Comparison of ENCODE assay signal across 11 cellular contexts in the genomic region with DNA sequence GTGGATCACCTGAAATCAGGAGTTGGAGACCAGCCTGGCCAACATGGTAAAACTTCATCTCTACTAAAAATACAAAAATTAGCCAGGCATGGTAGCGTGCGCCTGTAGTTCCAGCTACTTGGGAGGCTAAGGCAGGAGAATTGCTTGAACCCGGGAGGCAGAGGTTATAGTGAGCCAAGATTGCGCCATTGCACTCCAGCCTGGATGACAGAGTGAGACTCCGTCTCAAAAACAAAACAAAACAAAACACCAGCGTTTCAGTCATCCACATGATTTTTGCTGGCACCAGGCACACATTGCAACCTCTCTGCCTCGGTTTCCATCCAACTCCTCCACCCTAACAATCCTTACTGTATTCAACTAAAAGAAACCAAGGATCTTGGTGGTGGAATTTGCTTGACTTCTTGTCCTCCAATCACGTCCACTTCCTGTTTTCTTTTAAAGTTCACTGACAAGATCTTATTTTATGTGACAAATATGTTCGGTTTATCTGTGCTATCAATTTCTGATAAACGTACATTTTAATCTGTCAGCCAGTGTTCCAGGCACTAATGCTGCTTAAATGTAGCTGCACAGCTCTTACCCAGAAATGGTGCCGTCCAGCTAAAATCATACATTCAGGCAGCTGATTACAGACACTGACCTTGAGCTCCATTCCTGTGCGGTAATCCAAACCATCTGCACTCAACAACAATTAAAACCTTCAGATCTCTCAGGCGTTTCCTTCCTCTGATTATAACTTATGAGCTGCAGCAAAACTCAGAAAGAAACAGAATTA. TPM values are rescaled to one million over a fixed set of nuclear protein-coding genes. Genes with fewer than 3 reads are reported as not detected.
DNase-seq lines count a peak whose midpoint lies in the region; ATAC-seq, FAIRE-seq and TF ChIP-seq lines count a peak whose summit lies in the region.
"Had no signal": no experiment of that assay in that cellular context is flagged by ENCODE, and none has a peak within 500 bp of the region (broad histone marks: within the 10 kb centered on the region; RNA-seq: fewer than 3 reads in every experiment).

No MANE protein-coding gene starts in this region.

- CTCF ChIA-PET in GM12878 (lab: Yijun Ruan, JAX): interaction anchor here (0.8 to 1.2 kb wide), 4 partner anchors 20 to 132 kb away, joined by 3 read pairs; no protein-coding TSS in a partner anchor

- H4K20me1 ChIP-seq in GM12878 (ENCODE audit: control insufficient read depth, insufficient read depth): no peaks in the 10 kb centered on the region

- SMC1A ChIA-PET in GM12878 (lab: Charles Lee; ENCODE audit: uncharacterized antibody, unreplicated experiment): interaction anchor here (0.6 to 1.7 kb wide), 6 partner anchors 13 to 702 kb away, joined by 3 to 5 read pairs (median 4); no protein-coding TSS in a partner anchor

- H3K79me2 ChIP-seq in GM12878 (ENCODE audit: control insufficient read depth, insufficient read depth, low read length) (no peaks in the 10 kb centered on the region), mesendoderm (ENCODE audit: control insufficient read depth, insufficient read depth, low read length) (no peaks in the 10 kb centered on the region)

- H4K5ac ChIP-seq in mesendoderm (ENCODE audit: low read length): no peak overlapping the region

- no peak overlapping the region for H3K9ac ChIP-seq in GM12878 (ENCODE audit: control insufficient read depth, insufficient read depth, low read length)
- H3K9ac ChIP-seq in mesendoderm (ENCODE audit: low read length): no peak overlapping the region

- intact Hi-C loops in GM12878 (cut with micrococcal nuclease; ENCODE audit: unreplicated experiment): no loop called here

- H3K9me3 ChIP-seq in GM12878 (replicated peaks; ENCODE audit: control insufficient read depth, insufficient read depth, low read length) (no peaks in the 10 kb centered on the region), SJCRH30 (replicated peaks) (no peaks in the 10 kb centered on the region)

- H3K18ac ChIP-seq in mesendoderm (ENCODE audit: low read length): no peak overlapping the region

- ATAC-seq in GM12878 (no peak), GM21723 (IDR thresholded peaks at IDR 0.05; ENCODE audit: unreplicated experiment) (no peak)

- 45% methylated on average over 13 of the region's 13 CpGs for WGBS in GM12878 (ENCODE audit: insufficient coverage, insufficient replicate concordance, low lambda C conversion rate, missing lambda C conversion rate)
- no CpG with 5 or more reads among the region's 13 CpGs for WGBS in mesendoderm (ENCODE audit: extremely low coverage, insufficient coverage, low lambda C conversion rate)

- H3K36me3 ChIP-seq in GM12878 (ENCODE audit: control insufficient read depth in 2 of 2, insufficient read depth in 2 of 2, low read length in 1 of 2) (no peaks in the 10 kb centered on the region), mesendoderm (ENCODE audit: control insufficient read depth, insufficient read depth, low read length) (no peaks in the 10 kb centered on the region), SJCRH30 (no peaks in the 10 kb centered on the region)

- H2BK120ac ChIP-seq in mesendoderm (ENCODE audit: low read depth, low read length): no peak overlapping the region

- H3K79me1 ChIP-seq in mesendoderm (ENCODE audit: low read length): no peaks in the 10 kb centered on the region

- no peak for TF ChIP-seq POLR2A in GM12878 (IDR thresholded peaks at IDR 0.05; ENCODE audit: low read depth, low read length)

- TF ChIP-seq EP300 in Ishikawa (IDR thresholded peaks at IDR 0.05; ENCODE audit: borderline replicate concordance): no peak
- no peak for TF ChIP-seq EP300 in GM12878 (IDR thresholded peaks at IDR 0.05; ENCODE audit: borderline replicate concordance in 1 of 2, control insufficient read depth in 1 of 2, low read depth in 2 of 2, low read length in 2 of 2)

- peak overlapping the region; percentile 3 for H3K56ac ChIP-seq in mesendoderm (ENCODE audit: low read length)

- H2AFZ ChIP-seq in GM12878 (ENCODE audit: control insufficient read depth, low read depth, low read length): peak overlapping the region; percentile 72

- no peak overlapping the region for H2AK5ac ChIP-seq in mesendoderm (ENCODE audit: low read length)

- in situ Hi-C loops in GM12878 (cut with MboI): no loop called here

- H3K4me1 ChIP-seq in GM12878 (ENCODE audit: control insufficient read depth, insufficient read depth, low read length) (no peaks in the 10 kb centered on the region), mesendoderm (ENCODE audit: control insufficient read depth, low read depth, low read length) (no peaks in the 10 kb centered on the region), SJCRH30 (no peaks in the 10 kb centered on the region)

- H3K4me3 ChIP-seq in GM12878 (no peak overlapping the region), mesendoderm (ENCODE audit: low read length) (no peak overlapping the region), SJCRH30 (no peak overlapping the region)

- peak overlapping the region; percentile 53 for H3K4me2 ChIP-seq in GM12878 (ENCODE audit: control insufficient read depth, insufficient read depth)
- no peak overlapping the region for H3K4me2 ChIP-seq in mesendoderm (ENCODE audit: low read length)

- H3K27me3 ChIP-seq in GM12878 (replicated peaks in 1 of 2; ENCODE audit: control insufficient read depth in 2 of 2, insufficient read depth in 2 of 2, low read length in 1 of 2) (no peaks in the 10 kb centered on the region), mesendoderm (ENCODE audit: insufficient read depth, low read length, poor library complexity) (no peaks in the 10 kb centered on the region), SJCRH30 (no peaks in the 10 kb centered on the region)

- no peak overlapping the region for H3K4ac ChIP-seq in mesendoderm (ENCODE audit: low read depth, low read length)

- H2BK15ac ChIP-seq in mesendoderm (replicated peaks; ENCODE audit: low read depth): no peak overlapping the region

- H3K23ac ChIP-seq in mesendoderm (ENCODE audit: low read length): no peak overlapping the region

- no peak overlapping the region for H3K27ac ChIP-seq in GM12878 (ENCODE audit: control insufficient read depth, insufficient read depth)
- no peak overlapping the region for H3K27ac ChIP-seq in mesendoderm (ENCODE audit: low read depth, low read length)
- no peak overlapping the region for H3K27ac ChIP-seq in SJCRH30
- H3K27ac ChIP-seq: RWPE1 had no signal

- H4K8ac ChIP-seq in mesendoderm (ENCODE audit: low read depth, low read length): no peak overlapping the region

- TF ChIP-seq RAD21 in Ishikawa (IDR thresholded peaks at IDR 0.05; ENCODE audit: low read depth) (no peak), GM12878 (IDR thresholded peaks at IDR 0.05; ENCODE audit: insufficient read depth, low read depth, low read length) (no peak)

- H2BK5ac ChIP-seq in mesendoderm (ENCODE audit: low read length): no peak overlapping the region

- DNase-seq in AG08396 (ENCODE audit: low spot score): peak; percentile 35
- DNase-seq in GM12878 (ENCODE audit: low read depth, low spot score): no peak
- no peak for DNase-seq in mesendoderm
- no peak for DNase-seq in D721Med (ENCODE audit: insufficient read length, low spot score)
- no peak for DNase-seq in SJCRH30
- no peak for DNase-seq in NCI-H1417 treated with DMSO at 0.1 percent for 48 hours (lab: John Stamatoyannopoulos, UW)
- DNase-seq: DMS53 had no signal

- POLR2A ChIA-PET in GM12878 (lab: Charles Lee): no interaction called here

- no TSS peak for BruUV-seq in GM12878 (replicated peaks; lab: Mats Ljungman, UMichigan)

- no peak for FAIRE-seq in GM12878 (lab: Jason Lieb, UNC)
- FAIRE-seq in D721Med (lab: Jason Lieb, UNC): no peak
- FAIRE-seq: keratinocyte had no signal

- RAD21 ChIA-PET in GM12878 (lab: Charles Lee; ENCODE audit: unreplicated experiment): interaction anchor here (1.1 kb wide), 1 partner anchor 115 kb away, joined by 4 read pairs; no protein-coding TSS in a partner anchor

- TF ChIP-seq CTCF in GM12878 (IDR thresholded peaks at IDR 0.05 in 2 of 3, conservative IDR thresholded peaks at IDR 0.05 in 1 of 3; ENCODE audit: control insufficient read depth in 2 of 3, extremely low read depth in 1 of 3, insufficient read depth in 1 of 3, low read depth in 3 of 3, low read length in 3 of 3) (no peak), D721Med (IDR thresholded peaks at IDR 0.05; ENCODE audit: insufficient read depth, missing control alignments) (no peak)

TF ChIP-seq in Ishikawa, 13 proteins besides CTCF, POLR2A, EP300 and RAD21:
- TF ChIP-seq FOXM1 (IDR thresholded peaks at IDR 0.05; ENCODE audit: borderline replicate concordance, low read depth) (peak; percentile 64; the same call in 1 of the 2 replicates), NFIC (IDR thresholded peaks at IDR 0.05) (no peak)

TF ChIP-seq in GM12878, 131 proteins besides CTCF, POLR2A, EP300 and RAD21:
- peak; percentile 73; the same call in 1 of the 2 replicates for TF ChIP-seq SPI1 (IDR thresholded peaks at IDR 0.05; ENCODE audit: borderline replicate concordance, insufficient read depth, low read depth, low read length)
- no peak for TF ChIP-seq NRF1 (conservative IDR thresholded peaks at IDR 0.05; ENCODE audit: low read depth, low read length)

RNA-seq across cellular contexts. Expression of a gene that starts 26.7 kb away (rescaled TPM):
- 12.8 and 16.5 TPM in 2 replicates for total RNA-seq in GM12878 (2013; cell fraction: nucleolus; rRNA removed)
- total RNA-seq in GM12878 (2014; rRNA removed) (27.2 and 30.5 TPM in 2 replicates), GM12878 (2014; rRNA removed; fragmentation: Illumina TruSeq; extraction: Trizol) (32.4 and 33.3 TPM in 2 replicates), GM12878 (2021) (59.4 and 62.4 TPM in 2 replicates)
- polyA plus RNA-seq in GM12878 (2011; ENCODE audit: low read depth): 22.7 TPM
- polyA plus RNA-seq in GM12878 (2011; rRNA removed) (42.0 and 48.8 TPM in 2 replicates), GM12878 (2014; fragmentation: Illumina TruSeq; extraction: Trizol) (44.6 and 51.6 TPM in 2 replicates), GM12878 (2014; fragmentation: Nextera tagmentation; extraction: Ambion mirVana) (10 to 100 TPM in 1 of 2 experiments, 1 to 10 TPM in 1; 9.0 to 11.2 TPM), GM12878 (2014; rRNA removed) (32.3 and 35.8 TPM in 2 replicates), GM12878 (2016; fragmentation: Nextera tagmentation; extraction: Ambion mirVana) (1 to 10 TPM; 6.9 to 8.1 TPM)
- polyA plus RNA-seq in GM12878 (2011; cell fraction: cytosol; rRNA removed): 34.4 and 34.5 TPM in 2 replicates
- polyA plus RNA-seq in GM12878 (2011; cell fraction: nucleus; rRNA removed): 7.2 and 8.6 TPM in 2 replicates
- polyA plus RNA-seq in GM12878 (2012): 27.4 and 36.0 TPM in 2 replicates
- 58.3 and 74.5 TPM in 2 replicates for polyA minus RNA-seq in GM12878 (2011; rRNA and poly(A)+ RNA removed)
- polyA minus RNA-seq in GM12878 (2011; cell fraction: cytosol; rRNA and poly(A)+ RNA removed): 20.1 and 21.2 TPM in 2 replicates
- 6.3 and 8.6 TPM in 2 replicates for polyA minus RNA-seq in GM12878 (2011; cell fraction: nucleus; rRNA and poly(A)+ RNA removed)
- polyA plus RNA-seq in mesendoderm (2013, experiment 1 of 2): 25.6 TPM
- polyA plus RNA-seq in mesendoderm (2013, experiment 2 of 2): 25.2 TPM
- 25.3 and 27.2 TPM in 2 replicates for total RNA-seq in SJCRH30 (2014; rRNA removed; shearing (Covaris generic))
